15 cellular contexts compared by ENCODE assay signal in the genomic region with DNA sequence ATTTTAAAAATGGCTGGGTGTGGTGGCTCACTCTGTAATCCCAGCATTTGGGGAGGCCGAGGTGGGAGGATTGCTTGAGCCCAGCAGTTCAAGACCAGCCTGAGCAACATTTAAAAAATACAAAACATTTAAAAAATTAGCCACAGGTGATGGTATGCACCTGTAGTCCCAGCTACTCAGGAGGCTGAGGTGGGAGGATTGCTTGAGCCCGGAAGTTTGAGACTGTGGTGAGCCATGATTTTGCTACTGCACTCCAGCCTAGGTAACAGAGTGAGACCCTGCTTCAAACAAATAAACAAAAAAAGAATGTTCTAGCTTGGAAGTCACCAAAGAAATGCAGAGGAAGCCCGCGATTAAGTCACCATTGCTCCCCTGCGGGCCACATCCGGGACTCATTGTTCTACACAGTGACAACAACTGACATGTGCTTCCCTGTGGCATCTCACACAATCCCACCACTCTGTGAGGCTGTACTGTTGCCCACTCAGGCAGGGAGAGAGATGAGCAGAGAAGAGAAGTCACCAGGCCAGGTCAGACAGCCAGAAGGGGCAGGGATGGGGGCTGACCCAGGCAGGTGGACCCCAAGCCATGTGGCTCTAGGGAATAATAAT. TPM values are rescaled to one million over a fixed set of nuclear protein-coding genes. Genes with fewer than 3 reads are reported as not detected.
A peak's percentile ranks its signal among the peaks of the same experiment; 100 is the strongest.
DNase-seq lines count a peak whose midpoint lies in the region; ATAC-seq and TF ChIP-seq lines count a peak whose summit lies in the region.
"Had no signal": no experiment of that assay in that cellular context is flagged by ENCODE, and none has a peak within 500 bp of the region (broad histone marks: within the 10 kb centered on the region; RNA-seq: fewer than 3 reads in every experiment).

No MANE protein-coding gene starts in this region.

- H3K27ac Mint-ChIP-seq in WTC11 = peak overlapping the region; percentile 82

- H3K36me3 Mint-ChIP-seq in WTC11 = peaks cover 69% of the 10 kb centered on the region

- in situ Hi-C loops in gastrocnemius medialis (cut with MboI; ENCODE audit: low sequenced_read_pairs in 4 of 4) = no loop called here

- H3K36me3 ChIP-seq in heart left ventricle (peaks cover 0 to 84% (median 69%) of the 10 kb centered on the region in 9 donors), gastrocnemius medialis (peaks cover 3 to 50% of the 10 kb centered on the region in 2 donors), H7 (replicated peaks; ENCODE audit: control insufficient read depth, insufficient read depth, low read length) (peaks cover 13% of the 10 kb centered on the region)

- H3K4me3 Mint-ChIP-seq in WTC11 = no peak overlapping the region

- peaks cover 6% of the 10 kb centered on the region; the same call in 1 of the 2 replicates for H3K9me3 Mint-ChIP-seq in WTC11

- H3K4me3 ChIP-seq in heart left ventricle = no peak overlapping the region
- H3K4me3 ChIP-seq in gastrocnemius medialis = no peak overlapping the region
- no peak overlapping the region for H3K4me3 ChIP-seq in H7 (ENCODE audit: insufficient read depth, low read depth, low read length)
- H3K4me3 ChIP-seq: breast epithelium, skin epidermis, thoracic aorta had no signal

- H3K27ac ChIP-seq in heart left ventricle (peak overlapping the region; percentile 3 to 83 (median 64)), gastrocnemius medialis (peak overlapping the region; percentile 54 to 65 (median 62))
- H3K27ac ChIP-seq: breast epithelium, skin epidermis, thoracic aorta had no signal

- peaks cover 8% of the 10 kb centered on the region for H3K4me1 Mint-ChIP-seq in WTC11

- H3K9me3 ChIP-seq in heart left ventricle (no peaks in the 10 kb centered on the region), gastrocnemius medialis (no peaks in the 10 kb centered on the region)
- H3K9me3 ChIP-seq: breast epithelium, thoracic aorta had no signal

- TF ChIP-seq POLR2A in heart left ventricle (IDR thresholded peaks at IDR 0.05) = peak in 1 of 2 donors; percentile 23
- peak in 1 of 2 donors; percentile 36 for TF ChIP-seq POLR2A in gastrocnemius medialis (IDR thresholded peaks at IDR 0.05)

- DNase-seq in WTC11 (ENCODE audit: low spot score) (no peak), heart left ventricle (peak in 1 of 5 donors; percentile 63), gastrocnemius medialis (no peak), H7 (no peak), mucosa of gallbladder (ENCODE audit: low spot score) (no peak)
- DNase-seq: activated naive CD4-positive, alpha-beta T cell; erythroblast; mammary epithelial cell; NCI-H1930; NCI-H82; SHP77 treated with DMSO at 0.1 percent for 48 hours had no signal

- intact Hi-C loops in heart left ventricle (cut with DNase I) (no loop called here), gastrocnemius medialis (cut with DNase I; ENCODE audit: low total_unique reads) (no loop called here)

- CTCF ChIA-PET in WTC11 (lab: Charles Lee) = interaction anchor here (1.4 kb wide), 1 partner anchor 59 kb away, joined by 4 read pairs; no protein-coding TSS in a partner anchor

- H3K27me3 Mint-ChIP-seq in WTC11 (ENCODE audit: low read depth) = no peaks in the 10 kb centered on the region

- POLR2A ChIA-PET in WTC11 (lab: Charles Lee) = no interaction called here

- TF ChIP-seq CTCF in WTC11 (IDR thresholded peaks at IDR 0.05) (no peak), heart left ventricle (IDR thresholded peaks at IDR 0.05) (no peak), gastrocnemius medialis (IDR thresholded peaks at IDR 0.05 in 4 of 5, conservative IDR thresholded peaks at IDR 0.05 in 1 of 5) (no peak)

- H3K27me3 ChIP-seq in heart left ventricle (no peaks in the 10 kb centered on the region), gastrocnemius medialis (no peaks in the 10 kb centered on the region), H7 (ENCODE audit: control insufficient read depth, insufficient read depth, low read length) (no peaks in the 10 kb centered on the region)
- H3K27me3 ChIP-seq: breast epithelium had no signal

- H3K4me1 ChIP-seq in heart left ventricle (peaks cover 0 to 8% (median 0%) of the 10 kb centered on the region in 12 donors), gastrocnemius medialis (no peaks in the 10 kb centered on the region)
- H3K4me1 ChIP-seq: breast epithelium had no signal

- WGBS in heart left ventricle, 4 donors = 70 to 78% (median 72%) methylated on average over 6 of the region's 6 CpGs

- ATAC-seq in WTC11 (peak; percentile 65), heart left ventricle (peak in 3 of 4 donors; percentile 26 to 85 (median 60)), gastrocnemius medialis (peak in 1 of 2 donors; percentile 56), HG03460 (IDR thresholded peaks at IDR 0.05; ENCODE audit: unreplicated experiment) (no peak)

TF ChIP-seq in WTC11, 78 proteins besides CTCF, POLR2A, EP300 and RAD21 (continues in another document):
- TF ChIP-seq, protein P1, sequence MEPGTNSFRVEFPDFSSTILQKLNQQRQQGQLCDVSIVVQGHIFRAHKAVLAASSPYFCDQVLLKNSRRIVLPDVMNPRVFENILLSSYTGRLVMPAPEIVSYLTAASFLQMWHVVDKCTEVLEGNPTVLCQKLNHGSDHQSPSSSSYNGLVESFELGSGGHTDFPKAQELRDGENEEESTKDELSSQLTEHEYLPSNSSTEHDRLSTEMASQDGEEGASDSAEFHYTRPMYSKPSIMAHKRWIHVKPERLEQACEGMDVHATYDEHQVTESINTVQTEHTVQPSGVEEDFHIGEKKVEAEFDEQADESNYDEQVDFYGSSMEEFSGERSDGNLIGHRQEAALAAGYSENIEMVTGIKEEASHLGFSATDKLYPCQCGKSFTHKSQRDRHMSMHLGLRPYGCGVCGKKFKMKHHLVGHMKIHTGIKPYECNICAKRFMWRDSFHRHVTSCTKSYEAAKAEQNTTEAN (CRISPR knock-in tag; IDR thresholded peaks at IDR 0.05) = no peak
- TF ChIP-seq, protein P2, sequence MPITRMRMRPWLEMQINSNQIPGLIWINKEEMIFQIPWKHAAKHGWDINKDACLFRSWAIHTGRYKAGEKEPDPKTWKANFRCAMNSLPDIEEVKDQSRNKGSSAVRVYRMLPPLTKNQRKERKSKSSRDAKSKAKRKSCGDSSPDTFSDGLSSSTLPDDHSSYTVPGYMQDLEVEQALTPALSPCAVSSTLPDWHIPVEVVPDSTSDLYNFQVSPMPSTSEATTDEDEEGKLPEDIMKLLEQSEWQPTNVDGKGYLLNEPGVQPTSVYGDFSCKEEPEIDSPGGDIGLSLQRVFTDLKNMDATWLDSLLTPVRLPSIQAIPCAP (CRISPR knock-in tag; IDR thresholded peaks at IDR 0.05) = no peak
- TF ChIP-seq ZNF263 (CRISPR knock-in tag; IDR thresholded peaks at IDR 0.05; ENCODE audit: low read depth) = no peak
- TF ChIP-seq, protein P3, sequence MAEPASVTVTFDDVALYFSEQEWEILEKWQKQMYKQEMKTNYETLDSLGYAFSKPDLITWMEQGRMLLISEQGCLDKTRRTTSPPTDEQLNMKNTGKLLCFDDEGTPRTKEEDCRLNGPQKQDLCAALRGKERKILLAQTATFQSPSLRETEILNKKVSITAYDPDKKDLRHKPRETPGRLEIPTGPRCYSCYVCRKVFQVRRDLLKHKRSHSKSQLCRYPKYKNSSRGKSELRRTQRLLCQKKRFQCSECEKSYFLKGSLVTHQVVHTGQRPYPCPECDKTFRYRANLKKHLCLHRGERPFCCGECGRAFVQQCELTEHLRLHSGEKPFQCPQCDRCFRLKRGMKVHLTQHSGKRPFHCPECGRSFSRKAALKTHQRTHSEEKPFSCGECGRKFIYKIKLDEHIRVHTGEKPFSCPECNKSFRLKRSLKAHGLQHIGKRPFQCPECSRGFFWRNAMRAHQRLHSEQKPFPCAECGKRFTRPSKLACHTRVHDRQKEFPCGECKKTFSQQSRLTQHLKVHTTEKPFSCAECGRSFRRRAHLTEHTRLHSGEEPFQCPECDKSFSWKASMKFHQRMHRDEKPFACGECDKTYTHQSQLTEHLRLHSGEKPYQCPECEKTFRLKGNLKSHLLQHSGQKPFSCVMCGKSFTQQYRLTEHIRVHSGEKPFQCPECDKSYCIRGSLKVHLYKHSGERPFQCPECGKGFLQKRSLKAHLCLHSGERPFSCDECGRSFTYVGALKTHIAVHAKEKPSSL (CRISPR knock-in tag; conservative IDR thresholded peaks at IDR 0.05) = no peak
- TF ChIP-seq, protein P4, sequence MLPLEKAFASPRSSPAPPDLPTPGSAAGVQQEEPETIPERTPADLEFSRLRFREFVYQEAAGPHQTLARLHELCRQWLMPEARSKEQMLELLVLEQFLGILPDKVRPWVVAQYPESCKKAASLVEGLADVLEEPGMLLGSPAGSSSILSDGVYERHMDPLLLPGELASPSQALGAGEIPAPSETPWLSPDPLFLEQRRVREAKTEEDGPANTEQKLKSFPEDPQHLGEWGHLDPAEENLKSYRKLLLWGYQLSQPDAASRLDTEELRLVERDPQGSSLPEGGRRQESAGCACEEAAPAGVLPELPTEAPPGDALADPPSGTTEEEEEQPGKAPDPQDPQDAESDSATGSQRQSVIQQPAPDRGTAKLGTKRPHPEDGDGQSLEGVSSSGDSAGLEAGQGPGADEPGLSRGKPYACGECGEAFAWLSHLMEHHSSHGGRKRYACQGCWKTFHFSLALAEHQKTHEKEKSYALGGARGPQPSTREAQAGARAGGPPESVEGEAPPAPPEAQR (CRISPR knock-in tag; IDR thresholded peaks at IDR 0.05) = no peak

RNA-seq across cellular contexts. Expression of a gene that starts 18.4 kb away (rescaled TPM):
- total RNA-seq in WTC11 (2021) (56.5 to 61.7 TPM (median 57.6 TPM) in 3 replicates), heart left ventricle (10 to 100 TPM in 4 of 9 donors, 1 to 10 TPM in 5; 4.9 to 16.8 (median 8.4) TPM), gastrocnemius medialis (10 to 100 TPM in 1 of 4 donors, 1 to 10 TPM in 3; 1.5 to 11.9 (median 3.0) TPM), mucosa of gallbladder (6.9 TPM)
- 10 to 100 TPM; 11.0 to 12.9 TPM for polyA plus RNA-seq in heart left ventricle
- total RNA-seq in H7 (2014; rRNA removed; shearing (Covaris generic)) = 35.5 and 41.5 TPM in 2 replicates

RNA-seq across cellular contexts. Expression of a gene that starts 25.9 kb away (rescaled TPM):
- total RNA-seq in WTC11 (2021) = 79.9 to 101 TPM (median 92.6 TPM) in 3 replicates
- total RNA-seq in heart left ventricle = 10 to 100 TPM; 34.2 to 65.5 (median 41.7) TPM
- polyA plus RNA-seq in heart left ventricle = 10 to 100 TPM; 25.1 to 35.7 TPM
- 10 to 100 TPM; 26.4 to 47.2 (median 32.7) TPM for total RNA-seq in gastrocnemius medialis
- 44.6 and 53.3 TPM in 2 replicates for total RNA-seq in H7 (2014; rRNA removed; shearing (Covaris generic))
- 125 TPM for total RNA-seq in mucosa of gallbladder

RNA-seq across cellular contexts. Expression of a gene that starts 47.3 kb away (rescaled TPM):
- total RNA-seq in WTC11 (2021) = 6.1 to 9.6 TPM (median 9.5 TPM) in 3 replicates
- 1 to 10 TPM in 5 of 9 donors, under 1 TPM in 3, not detected in 1; 0.31 to 3.1 (median 1.2) TPM for total RNA-seq in heart left ventricle
- 1 to 10 TPM in 1 of 2 donors, under 1 TPM in 1; 0.17 to 1.8 TPM for polyA plus RNA-seq in heart left ventricle
- under 1 TPM in 2 of 4 donors, not detected in 2; 0.33 to 0.95 TPM for total RNA-seq in gastrocnemius medialis
- total RNA-seq in H7 (2014; rRNA removed; shearing (Covaris generic)) = 1.6 TPM in 1 of 2 replicates, not detected in the other
- 1.3 TPM for total RNA-seq in mucosa of gallbladder
- polyA plus RNA-seq: mammary epithelial cell had no signal
